Comparison of ENCODE assay signal across 19 cellular contexts in genomic region chr9:134569626-134570025, GRCh38.
A peak's percentile ranks its signal among the peaks of the same experiment; 100 is the strongest.
DNase-seq lines count a peak whose midpoint lies in the region; ATAC-seq and TF ChIP-seq lines count a peak whose summit lies in the region.
"Had no signal": no experiment of that assay in that cellular context is flagged by ENCODE, and none has a peak within 500 bp of the region (broad histone marks: within the 10 kb centered on the region; RNA-seq: fewer than 3 reads in every experiment).

No MANE protein-coding gene starts in this region.

- H3K27ac ChIP-seq in WERI-Rb-1, result no peak overlapping the region
- H3K27ac ChIP-seq: SJCRH30 had no signal

- DNase-seq in natural killer cell (peak; percentile 3), glutamatergic neuron (no peak), posterior vena cava (ENCODE audit: low spot score) (peak; percentile 29), NCI-H2029 (lab: John Stamatoyannopoulos, UW) (no peak), WERI-Rb-1 (no peak)
- DNase-seq in natural killer cell treated with Interleukin-12 subunit alpha and Interleukin-12 subunit beta and Interleukin-15 and Interleukin-18, amount 100 ng/mL, for 72 hours (ENCODE audit: low spot score), result no peak
- no peak for DNase-seq in stimulated activated CD4-positive, alpha-beta T cell treated with anti-CD3 and anti-CD28 coated beads, Interleukin-15, amount 100 ng/mL, for 24 hours
- DNase-seq: Kasumi-1, NCI-H1105, NCI-H146, NCI-H1930, NCI-H524 treated with DMSO at 0.1 percent for 48 hours, NCI-H774, PC-3 had no signal

- no peaks in the 10 kb centered on the region for H3K27me3 ChIP-seq in WERI-Rb-1 (ENCODE audit: insufficient read depth, low read depth, severe bottlenecking)
- H3K27me3 ChIP-seq: SJCRH30 had no signal

- no peaks in the 10 kb centered on the region for H3K4me1 Mint-ChIP-seq in natural killer cell
- H3K4me1 Mint-ChIP-seq in natural killer cell treated with Interleukin-12 subunit alpha and Interleukin-12 subunit beta and Interleukin-15 and Interleukin-18, amount 100 ng/mL, for 72 hours (ENCODE audit: low read depth in 2 of 2), result no peaks in the 10 kb centered on the region
- peaks cover 24% of the 10 kb centered on the region for H3K4me1 Mint-ChIP-seq in glutamatergic neuron (ENCODE audit: low read depth, unreplicated experiment)

- H3K36me3 ChIP-seq in WERI-Rb-1, result no peaks in the 10 kb centered on the region
- H3K36me3 ChIP-seq: SJCRH30 had no signal

- no peak overlapping the region for H3K4me3 ChIP-seq in WERI-Rb-1 (ENCODE audit: low read depth, low read length)
- H3K4me3 ChIP-seq: K562, SJCRH30 had no signal

- no peak for TF ChIP-seq POLR2A in GM18505 (IDR thresholded peaks at IDR 0.05; ENCODE audit: borderline replicate concordance, extremely low read depth, insufficient read depth, insufficient read length)

- H3K9me3 Mint-ChIP-seq in natural killer cell (no peaks in the 10 kb centered on the region), glutamatergic neuron (ENCODE audit: unreplicated experiment) (peaks cover 5% of the 10 kb centered on the region)
- no peaks in the 10 kb centered on the region for H3K9me3 Mint-ChIP-seq in natural killer cell treated with Interleukin-12 subunit alpha and Interleukin-12 subunit beta and Interleukin-15 and Interleukin-18, amount 100 ng/mL, for 72 hours

- intact Hi-C loops in natural killer cell (cut with micrococcal nuclease), result no loop called here
- intact Hi-C loops in posterior vena cava (cut with DNase I), result loop anchor here in 1 of 2 donors (5.0 kb wide), 1 partner anchor 348 kb away; the partner anchor contains the start of gene FCN1

- ATAC-seq in natural killer cell, result no peak
- no peak for ATAC-seq in natural killer cell treated with Interleukin-12 subunit alpha and Interleukin-12 subunit beta and Interleukin-15 and Interleukin-18, amount 100 ng/mL, for 72 hours
- ATAC-seq in GM18505 (IDR thresholded peaks at IDR 0.05; ENCODE audit: unreplicated experiment), result no peak
- ATAC-seq: HepG2, K562, PC-3 had no signal

- H3K9me3 ChIP-seq in WERI-Rb-1 (ENCODE audit: severe bottlenecking), result peaks cover 3% of the 10 kb centered on the region
- H3K9me3 ChIP-seq: SJCRH30 had no signal

- no peaks in the 10 kb centered on the region for H3K27me3 Mint-ChIP-seq in natural killer cell (ENCODE audit: low read depth in 2 of 2)
- H3K27me3 Mint-ChIP-seq in natural killer cell treated with Interleukin-12 subunit alpha and Interleukin-12 subunit beta and Interleukin-15 and Interleukin-18, amount 100 ng/mL, for 72 hours, result no peaks in the 10 kb centered on the region
- H3K27me3 Mint-ChIP-seq in glutamatergic neuron (ENCODE audit: unreplicated experiment), result peaks cover 2% of the 10 kb centered on the region
- H3K27me3 Mint-ChIP-seq: CD4-positive, alpha-beta T cell had no signal

- H3K36me3 Mint-ChIP-seq in natural killer cell, result no peaks in the 10 kb centered on the region
- no peaks in the 10 kb centered on the region for H3K36me3 Mint-ChIP-seq in natural killer cell treated with Interleukin-12 subunit alpha and Interleukin-12 subunit beta and Interleukin-15 and Interleukin-18, amount 100 ng/mL, for 72 hours
- H3K36me3 Mint-ChIP-seq in glutamatergic neuron (ENCODE audit: unreplicated experiment), result peaks cover 2% of the 10 kb centered on the region

- no peak overlapping the region for H3K27ac Mint-ChIP-seq in natural killer cell
- H3K27ac Mint-ChIP-seq in natural killer cell treated with Interleukin-12 subunit alpha and Interleukin-12 subunit beta and Interleukin-15 and Interleukin-18, amount 100 ng/mL, for 72 hours, result no peak overlapping the region
- H3K27ac Mint-ChIP-seq in glutamatergic neuron (ENCODE audit: unreplicated experiment), result peak overlapping the region; percentile 17
- H3K27ac Mint-ChIP-seq: CD4-positive, alpha-beta T cell had no signal

- no peak overlapping the region for H3K4me3 Mint-ChIP-seq in natural killer cell
- H3K4me3 Mint-ChIP-seq in natural killer cell treated with Interleukin-12 subunit alpha and Interleukin-12 subunit beta and Interleukin-15 and Interleukin-18, amount 100 ng/mL, for 72 hours, result no peak overlapping the region
- H3K4me3 Mint-ChIP-seq in glutamatergic neuron (ENCODE audit: unreplicated experiment), result no peak overlapping the region
- H3K4me3 Mint-ChIP-seq: CD4-positive, alpha-beta T cell had no signal

- TF ChIP-seq CTCF in natural killer cell (IDR thresholded peaks at IDR 0.05) (no peak), glutamatergic neuron (IDR thresholded peaks at IDR 0.05; ENCODE audit: partially characterized antibody, unreplicated experiment) (no peak), WERI-Rb-1 (IDR thresholded peaks at IDR 0.05; ENCODE audit: low read depth, low read length) (no peak)

Comparison
In these comparisons a context has a peak if more than half of its experiments do, and no peak if none do; other contexts are left out.
1. DNase-seq: peak in natural killer cell (single experiment) and posterior vena cava (single experiment); none in natural killer cell treated with Interleukin-12 subunit alpha and Interleukin-12 subunit beta and Interleukin-15 and Interleukin-18, amount 100 ng/mL, for 72 hours (single experiment), glutamatergic neuron (single experiment), NCI-H2029 (single experiment), WERI-Rb-1 (single experiment) and stimulated activated CD4-positive, alpha-beta T cell treated with anti-CD3 and anti-CD28 coated beads, Interleukin-15, amount 100 ng/mL, for 24 hours (single experiment).